Comparison of ENCODE assay signal across 1 cellular context in the genomic region with DNA sequence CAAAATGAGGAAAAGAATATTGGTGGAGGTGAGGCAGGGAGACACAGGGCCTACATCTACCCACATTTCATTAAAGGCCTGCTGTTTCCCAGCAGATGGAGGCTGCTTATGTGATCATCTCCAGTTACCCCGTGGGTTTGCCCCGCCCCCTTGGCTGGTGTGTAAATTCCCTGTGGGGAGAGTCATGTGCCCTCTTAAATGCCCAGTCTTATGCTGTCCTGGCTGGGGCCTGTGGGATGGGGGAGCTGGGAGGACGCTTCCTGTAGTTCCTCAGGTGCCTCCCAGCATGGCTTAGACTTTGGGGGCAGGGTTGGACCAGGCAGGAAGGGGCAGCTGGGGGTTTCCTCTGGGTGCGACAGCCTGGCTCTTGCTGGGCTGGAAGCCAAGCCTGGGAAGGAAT.
TF ChIP-seq lines count a peak whose summit lies in the region.

No MANE protein-coding gene starts in this region.

TF ChIP-seq in GM23338, 12 proteins besides CTCF, POLR2A, EP300 and RAD21 (continued from another document):
- TF ChIP-seq, protein P1, sequence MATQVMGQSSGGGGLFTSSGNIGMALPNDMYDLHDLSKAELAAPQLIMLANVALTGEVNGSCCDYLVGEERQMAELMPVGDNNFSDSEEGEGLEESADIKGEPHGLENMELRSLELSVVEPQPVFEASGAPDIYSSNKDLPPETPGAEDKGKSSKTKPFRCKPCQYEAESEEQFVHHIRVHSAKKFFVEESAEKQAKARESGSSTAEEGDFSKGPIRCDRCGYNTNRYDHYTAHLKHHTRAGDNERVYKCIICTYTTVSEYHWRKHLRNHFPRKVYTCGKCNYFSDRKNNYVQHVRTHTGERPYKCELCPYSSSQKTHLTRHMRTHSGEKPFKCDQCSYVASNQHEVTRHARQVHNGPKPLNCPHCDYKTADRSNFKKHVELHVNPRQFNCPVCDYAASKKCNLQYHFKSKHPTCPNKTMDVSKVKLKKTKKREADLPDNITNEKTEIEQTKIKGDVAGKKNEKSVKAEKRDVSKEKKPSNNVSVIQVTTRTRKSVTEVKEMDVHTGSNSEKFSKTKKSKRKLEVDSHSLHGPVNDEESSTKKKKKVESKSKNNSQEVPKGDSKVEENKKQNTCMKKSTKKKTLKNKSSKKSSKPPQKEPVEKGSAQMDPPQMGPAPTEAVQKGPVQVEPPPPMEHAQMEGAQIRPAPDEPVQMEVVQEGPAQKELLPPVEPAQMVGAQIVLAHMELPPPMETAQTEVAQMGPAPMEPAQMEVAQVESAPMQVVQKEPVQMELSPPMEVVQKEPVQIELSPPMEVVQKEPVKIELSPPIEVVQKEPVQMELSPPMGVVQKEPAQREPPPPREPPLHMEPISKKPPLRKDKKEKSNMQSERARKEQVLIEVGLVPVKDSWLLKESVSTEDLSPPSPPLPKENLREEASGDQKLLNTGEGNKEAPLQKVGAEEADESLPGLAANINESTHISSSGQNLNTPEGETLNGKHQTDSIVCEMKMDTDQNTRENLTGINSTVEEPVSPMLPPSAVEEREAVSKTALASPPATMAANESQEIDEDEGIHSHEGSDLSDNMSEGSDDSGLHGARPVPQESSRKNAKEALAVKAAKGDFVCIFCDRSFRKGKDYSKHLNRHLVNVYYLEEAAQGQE (IDR thresholded peaks at IDR 0.05; ENCODE audit: unreplicated experiment): no peak
- TF ChIP-seq, protein P2, sequence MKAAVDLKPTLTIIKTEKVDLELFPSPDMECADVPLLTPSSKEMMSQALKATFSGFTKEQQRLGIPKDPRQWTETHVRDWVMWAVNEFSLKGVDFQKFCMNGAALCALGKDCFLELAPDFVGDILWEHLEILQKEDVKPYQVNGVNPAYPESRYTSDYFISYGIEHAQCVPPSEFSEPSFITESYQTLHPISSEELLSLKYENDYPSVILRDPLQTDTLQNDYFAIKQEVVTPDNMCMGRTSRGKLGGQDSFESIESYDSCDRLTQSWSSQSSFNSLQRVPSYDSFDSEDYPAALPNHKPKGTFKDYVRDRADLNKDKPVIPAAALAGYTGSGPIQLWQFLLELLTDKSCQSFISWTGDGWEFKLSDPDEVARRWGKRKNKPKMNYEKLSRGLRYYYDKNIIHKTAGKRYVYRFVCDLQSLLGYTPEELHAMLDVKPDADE (IDR thresholded peaks at IDR 0.05): no peak
TF ChIP-seq in GM23338: peak in this region for 0.
